Comparison of ENCODE assay signal across 1 cellular context in genomic region chr1:179016694-179017382, GRCh38.
TF ChIP-seq lines count a peak whose summit lies in the region.

No MANE protein-coding gene starts in this region.

TF ChIP-seq in K562, 482 proteins besides CTCF, POLR2A, EP300 and RAD21 (continued from another document and continues in another):
- TF ChIP-seq ZNF592 (IDR thresholded peaks at IDR 0.05) (peak; percentile 95), ZNF224 (CRISPR knock-in tag; IDR thresholded peaks at IDR 0.05) (no peak), DNMT1 (IDR thresholded peaks at IDR 0.05) (no peak), SAFB2 (IDR thresholded peaks at IDR 0.05; ENCODE audit: borderline replicate concordance, low read depth, low read length, severe bottlenecking) (no peak), L3MBTL2 (IDR thresholded peaks at IDR 0.05) (peak; percentile 57), ATF7 (IDR thresholded peaks at IDR 0.05) (peak; percentile 44; the same call in 1 of the 2 replicates), BDP1 (IDR thresholded peaks at IDR 0.05; ENCODE audit: insufficient read depth, insufficient read length) (no peak), POLR3G (IDR thresholded peaks at IDR 0.05; ENCODE audit: extremely low read depth, insufficient read length, insufficient replicate concordance) (no peak), ZNF778 (CRISPR knock-in tag; IDR thresholded peaks at IDR 0.05) (no peak), PPARD (CRISPR knock-in tag; IDR thresholded peaks at IDR 0.05) (no peak), SMC3 (conservative IDR thresholded peaks at IDR 0.05; ENCODE audit: insufficient read depth, low read depth, low read length) (no peak), ARID3A (IDR thresholded peaks at IDR 0.05; ENCODE audit: borderline replicate concordance, low read depth, low read length) (0 out of 2 replicates have a peak, but pooled peaks have one; percentile 15), RB1 (IDR thresholded peaks at IDR 0.05; ENCODE audit: low read depth) (no peak), NFRKB (IDR thresholded peaks at IDR 0.05; ENCODE audit: low read depth) (no peak), ZBED1 (IDR thresholded peaks at IDR 0.05) (no peak), ZNF561 (CRISPR knock-in tag; conservative IDR thresholded peaks at IDR 0.05) (no peak), ZNF655 (CRISPR knock-in tag; IDR thresholded peaks at IDR 0.05) (no peak), BCL6 (CRISPR knock-in tag; IDR thresholded peaks at IDR 0.05) (no peak), CUX1 (CRISPR knock-in tag; IDR thresholded peaks at IDR 0.05) (no peak), MAX (CRISPR knock-in tag; IDR thresholded peaks at IDR 0.05) (peak; percentile 38; the same call in 1 of the 2 replicates), CHCHD3 (CRISPR knock-in tag; IDR thresholded peaks at IDR 0.05) (no peak), GABPB2 (CRISPR knock-in tag; conservative IDR thresholded peaks at IDR 0.05) (no peak), ZNF165 (CRISPR knock-in tag; IDR thresholded peaks at IDR 0.05; ENCODE audit: borderline replicate concordance) (no peak), ZNF318 (IDR thresholded peaks at IDR 0.05; ENCODE audit: borderline replicate concordance in 1 of 2, low read depth in 1 of 2) (no peak), ZNF347 (CRISPR knock-in tag; IDR thresholded peaks at IDR 0.05; ENCODE audit: low read depth) (no peak), ZNF143 (CRISPR knock-in tag; IDR thresholded peaks at IDR 0.05) (no peak), TCF15 (CRISPR knock-in tag; IDR thresholded peaks at IDR 0.05) (no peak), NBN (IDR thresholded peaks at IDR 0.05; ENCODE audit: low read depth) (peak; percentile 69; the same call in 1 of the 2 replicates), NR2C1 (IDR thresholded peaks at IDR 0.05) (no peak), NR2C1 (tag; IDR thresholded peaks at IDR 0.05) (0 out of 2 replicates have a peak, but pooled peaks have one; percentile 34), MECOM (CRISPR knock-in tag; IDR thresholded peaks at IDR 0.05) (no peak), ELK3 (CRISPR knock-in tag; IDR thresholded peaks at IDR 0.05) (no peak), HCFC1 (IDR thresholded peaks at IDR 0.05; ENCODE audit: low read depth, low read length) (0 out of 2 replicates have a peak, but pooled peaks have one; percentile 8), YY1 (IDR thresholded peaks at IDR 0.05; ENCODE audit: borderline replicate concordance in 1 of 3, control insufficient read depth in 1 of 3, extremely low read depth in 1 of 3, insufficient read depth in 3 of 3, insufficient read length in 1 of 3, insufficient replicate concordance in 2 of 3, low read depth in 1 of 3, low read length in 2 of 3) (peak in 2 of 3 experiments; percentile 27 to 53), CCAR2 (IDR thresholded peaks at IDR 0.05; ENCODE audit: low read depth, low read length) (no peak)
